12 cellular contexts compared by ENCODE assay signal in genomic region chr12:116492703-116493324, GRCh38.
DNase-seq lines count a peak whose midpoint lies in the region; ATAC-seq, FAIRE-seq and TF ChIP-seq lines count a peak whose summit lies in the region.
"Had no signal": no experiment of that assay in that cellular context is flagged by ENCODE, and none has a peak within 500 bp of the region (broad histone marks: within the 10 kb centered on the region; RNA-seq: fewer than 3 reads in every experiment).

No MANE protein-coding gene starts in this region.

- no peak for FAIRE-seq in HepG2 (lab: Jason Lieb, UNC)
- FAIRE-seq in urothelium cell line (lab: Jason Lieb, UNC): no peak
- FAIRE-seq: TTC549 had no signal

- TF ChIP-seq EP300 in HepG2 (IDR thresholded peaks at IDR 0.05; ENCODE audit: low read depth in 2 of 2, low read length in 2 of 2) (no peak), HepG2 (CRISPR knock-in tag; IDR thresholded peaks at IDR 0.05; ENCODE audit: borderline replicate concordance) (no peak)

- H3K9ac ChIP-seq in HepG2 (ENCODE audit: insufficient read depth, low read depth, low read length) (no peak overlapping the region), endodermal cell (ENCODE audit: extremely low read depth, low read length, poor library complexity, severe bottlenecking) (no peak overlapping the region)

- H4K20me1 ChIP-seq in HepG2 (ENCODE audit: insufficient read depth, low read length): no peaks in the 10 kb centered on the region

- H3K4me3 ChIP-seq in HepG2 (replicated peaks in 1 of 3; ENCODE audit: insufficient read depth in 1 of 3, low read depth in 2 of 3, low read length in 3 of 3) (no peak overlapping the region), right lobe of liver (no peak overlapping the region), endodermal cell (ENCODE audit: low read length) (no peak overlapping the region), heart right ventricle (no peak overlapping the region)

- ATAC-seq in HepG2 (no peak), right lobe of liver (no peak), HG03045 (IDR thresholded peaks at IDR 0.05; ENCODE audit: unreplicated experiment) (no peak), HG03025 (IDR thresholded peaks at IDR 0.05; ENCODE audit: low FRiP score, unreplicated experiment) (no peak), heart right ventricle (no peak)

- H2AFZ ChIP-seq in HepG2 (ENCODE audit: low read length): no peak overlapping the region

- TF ChIP-seq CTCF in HepG2 (CRISPR knock-in tag; IDR thresholded peaks at IDR 0.05): no peak
- no peak for TF ChIP-seq CTCF in right lobe of liver (IDR thresholded peaks at IDR 0.05)
- TF ChIP-seq CTCF in endodermal cell (conservative IDR thresholded peaks at IDR 0.05): no peak
- no peak for TF ChIP-seq CTCF in heart right ventricle (IDR thresholded peaks at IDR 0.05)

- H3K27me3 ChIP-seq in HepG2 (ENCODE audit: control insufficient read depth in 1 of 2, insufficient read depth in 2 of 2, low read length in 2 of 2): 0 out of 5 replicates have a peak, but pooled peaks cover 0 to 3% of the 10 kb centered on the region in 2 experiments
- no peaks in the 10 kb centered on the region for H3K27me3 ChIP-seq in right lobe of liver
- H3K27me3 ChIP-seq in endodermal cell (ENCODE audit: control insufficient read depth, insufficient read depth, low read length, poor library complexity, severe bottlenecking): no peaks in the 10 kb centered on the region
- H3K27me3 ChIP-seq in heart right ventricle: no peaks in the 10 kb centered on the region

- H3K36me3 ChIP-seq in HepG2 (replicated peaks in 1 of 2; ENCODE audit: control insufficient read depth in 1 of 2, insufficient read depth in 2 of 2, low read length in 2 of 2): no peaks in the 10 kb centered on the region
- H3K36me3 ChIP-seq in right lobe of liver: no peaks in the 10 kb centered on the region
- no peaks in the 10 kb centered on the region for H3K36me3 ChIP-seq in endodermal cell (ENCODE audit: control insufficient read depth, insufficient read depth, low read length)
- H3K36me3 ChIP-seq in heart right ventricle: no peaks in the 10 kb centered on the region

- TF ChIP-seq RAD21 in HepG2 (CRISPR knock-in tag; IDR thresholded peaks at IDR 0.05): no peak

- in situ Hi-C loops in HepG2 (cut with HindIII; ENCODE audit: extremely low pct_ligation_motif_present, low pct_unique_long_range_greater_than_20kb): no loop called here

- H3K27ac ChIP-seq in HepG2 (ENCODE audit: extremely low read length, insufficient read depth, low read length): no peak overlapping the region
- H3K27ac ChIP-seq in right lobe of liver: no peak overlapping the region
- H3K27ac ChIP-seq in endodermal cell (ENCODE audit: low read depth, low read length): no peak overlapping the region
- no peak overlapping the region for H3K27ac ChIP-seq in heart right ventricle

- POLR2A ChIA-PET in HepG2 (lab: Yijun Ruan, JAX): no interaction called here

- WGBS in HepG2 (ENCODE audit: low lambda C conversion rate): 26% methylated on average over 8 of the region's 8 CpGs
- WGBS in right lobe of liver (ENCODE audit: insufficient coverage, low coverage, low lambda C conversion rate, missing lambda C conversion rate): 52% methylated on average over 4 of the region's 8 CpGs
- 91 to 92% methylated on average over 7 to 8 of the region's 8 CpGs for WGBS in endodermal cell (ENCODE audit: insufficient coverage in 1 of 2, insufficient read length in 1 of 2), 2 experiments
- 90 to 92% methylated on average over 8 of the region's 8 CpGs for WGBS in heart right ventricle, 2 donors

- H3K4me1 ChIP-seq in HepG2 (ENCODE audit: insufficient read depth, low read length) (no peaks in the 10 kb centered on the region), right lobe of liver (no peaks in the 10 kb centered on the region), endodermal cell (ENCODE audit: control insufficient read depth, insufficient read depth, low read length) (no peaks in the 10 kb centered on the region), heart right ventricle (no peaks in the 10 kb centered on the region)

- CTCF ChIA-PET in HepG2 (lab: Yijun Ruan, JAX; ENCODE audit: low intra/inter-chr PET ratio, low total read pairs): no interaction called here

- H3K4me1 Mint-ChIP-seq in endodermal cell: peaks cover 3% of the 10 kb centered on the region
- H3K4me1 Mint-ChIP-seq: CD4-positive, alpha-beta memory T cell had no signal

- BruUV-seq in HepG2 (replicated peaks; lab: Mats Ljungman, UMichigan): no TSS peak

- no peak overlapping the region for H3K4me2 ChIP-seq in HepG2 (ENCODE audit: low read depth, low read length)

- no peak overlapping the region for H3K27ac Mint-ChIP-seq in endodermal cell

- no peaks in the 10 kb centered on the region for H3K9me3 ChIP-seq in HepG2 (ENCODE audit: low read length)
- H3K9me3 ChIP-seq in right lobe of liver: no peaks in the 10 kb centered on the region
- no peaks in the 10 kb centered on the region for H3K9me3 ChIP-seq in endodermal cell (ENCODE audit: control insufficient read depth, low read length)
- peaks cover 0 to 11% (median 4%) of the 10 kb centered on the region in 11 donors for H3K9me3 ChIP-seq in heart right ventricle

- no peak for TF ChIP-seq POLR2A in HepG2 (IDR thresholded peaks at IDR 0.05; ENCODE audit: insufficient read depth in 1 of 2, low read depth in 2 of 2, low read length in 2 of 2)
- TF ChIP-seq POLR2A in right lobe of liver (IDR thresholded peaks at IDR 0.05): no peak

- H3K36me3 Mint-ChIP-seq in endodermal cell (ENCODE audit: low read depth): no peaks in the 10 kb centered on the region

- no peaks in the 10 kb centered on the region for H3K27me3 Mint-ChIP-seq in endodermal cell (ENCODE audit: insufficient read depth)
- H3K27me3 Mint-ChIP-seq: CD4-positive, alpha-beta memory T cell had no signal

- no peaks in the 10 kb centered on the region for H3K79me2 ChIP-seq in HepG2 (ENCODE audit: insufficient read depth, low read length)

- intact Hi-C loops in HepG2 (cut with micrococcal nuclease; ENCODE audit: unreplicated experiment) (no loop called here), right lobe of liver (cut with DNase I) (no loop called here), heart right ventricle (cut with DNase I) (no loop called here)

- DNase-seq in HepG2 (ENCODE audit: low spot score) (no peak), right lobe of liver (no peak), NOMO-1 treated with DMSO at 0.1 percent for 48 hours (lab: John Stamatoyannopoulos, UW; ENCODE audit: unreplicated experiment) (peak; percentile 49), endodermal cell (peak; percentile 61), urothelium cell line (ENCODE audit: low spot score) (peak; percentile 52), heart right ventricle (no peak)
- DNase-seq: NCI-H1436 treated with DMSO at 0.1 percent for 48 hours had no signal

- H3K4me3 Mint-ChIP-seq in endodermal cell: no peak overlapping the region
- H3K4me3 Mint-ChIP-seq: nephron had no signal

- peaks cover 7% of the 10 kb centered on the region for H3K9me3 Mint-ChIP-seq in endodermal cell

TF ChIP-seq in HepG2, 621 proteins besides CTCF, POLR2A, EP300 and RAD21 (continues in another document):
- TF ChIP-seq ZNF772 (CRISPR knock-in tag; IDR thresholded peaks at IDR 0.05) (no peak), ZNF652 (CRISPR knock-in tag; IDR thresholded peaks at IDR 0.05; ENCODE audit: borderline replicate concordance, low read depth) (no peak), MAFK (conservative IDR thresholded peaks at IDR 0.05 in 1 of 2, IDR thresholded peaks at IDR 0.05 in 1 of 2; ENCODE audit: low read length in 2 of 2) (peak; percentile 97), NFE2L2 (IDR thresholded peaks at IDR 0.05; ENCODE audit: low read length) (peak; percentile 75), MXD3 (CRISPR knock-in tag; IDR thresholded peaks at IDR 0.05) (no peak), FOXJ3 (CRISPR knock-in tag; IDR thresholded peaks at IDR 0.05; ENCODE audit: borderline replicate concordance) (no peak), MAFF (IDR thresholded peaks at IDR 0.05; ENCODE audit: low read depth, low read length) (peak; percentile 98), ZNF275 (CRISPR knock-in tag; IDR thresholded peaks at IDR 0.05; ENCODE audit: borderline replicate concordance) (no peak), ZNF367 (CRISPR knock-in tag; IDR thresholded peaks at IDR 0.05; ENCODE audit: borderline replicate concordance) (no peak), ZNF513 (CRISPR knock-in tag; conservative IDR thresholded peaks at IDR 0.05) (no peak)

Comparison
In these comparisons a context has a peak if more than half of its experiments do, and no peak if none do; other contexts are left out.
1. DNase-seq: peak in NOMO-1 treated with DMSO at 0.1 percent for 48 hours (single experiment), endodermal cell (single experiment) and urothelium cell line (single experiment); none in HepG2 (single experiment), right lobe of liver (0 of 3) and heart right ventricle (0 of 2).